Comparison of ENCODE assay signal across 10 cellular contexts in the genomic region with DNA sequence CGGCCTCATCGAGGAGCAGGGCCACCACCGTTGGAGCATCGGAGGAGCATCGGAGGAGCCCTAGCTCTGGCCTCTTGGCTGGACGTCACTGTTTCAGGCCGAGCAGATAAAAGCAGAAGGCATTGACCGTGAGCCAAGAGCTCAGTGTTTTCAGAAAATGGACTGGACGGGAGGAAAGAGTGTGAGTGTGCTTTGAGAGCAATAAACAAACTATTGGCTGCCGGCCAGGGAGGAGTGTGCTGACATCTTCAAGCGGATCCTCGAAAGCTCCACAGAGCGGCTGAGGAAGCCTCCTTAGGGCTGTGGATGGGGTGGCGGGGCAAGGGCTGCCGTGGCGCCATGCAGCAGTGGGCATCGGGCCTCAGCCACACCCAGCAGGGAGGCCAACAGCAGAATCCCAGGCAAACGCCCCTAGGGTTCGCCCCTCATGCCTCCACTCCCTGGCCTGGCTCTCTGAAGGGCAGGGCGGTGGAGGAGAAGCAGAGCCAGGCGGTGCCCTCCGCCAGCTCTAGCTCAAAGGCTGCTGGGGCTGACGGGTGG. TPM values are rescaled to one million over a fixed set of nuclear protein-coding genes. Genes with fewer than 3 reads are reported as not detected.
A peak's percentile ranks its signal among the peaks of the same experiment; 100 is the strongest.
DNase-seq lines count a peak whose midpoint lies in the region; ATAC-seq and TF ChIP-seq lines count a peak whose summit lies in the region.
"Had no signal": no experiment of that assay in that cellular context is flagged by ENCODE, and none has a peak within 500 bp of the region (broad histone marks: within the 10 kb centered on the region; RNA-seq: fewer than 3 reads in every experiment).

No MANE protein-coding gene starts in this region.

- ATAC-seq in omental fat pad (ENCODE audit: low FRiP score) (no peak), HG02981 (IDR thresholded peaks at IDR 0.05; ENCODE audit: unreplicated experiment) (no peak)
- no peak for ATAC-seq in activated CD4-positive, CD25-positive, alpha-beta regulatory T cell treated with anti-CD3 and anti-CD28 coated beads, Interleukin-2, amount 50 U/mL, for 24 hours
- ATAC-seq: effector memory CD8-positive, alpha-beta T cell had no signal

- DNase-seq in EL (peak; percentile 57), NCI-H69 (lab: John Stamatoyannopoulos, UW) (peak; percentile 30), dermis blood vessel endothelial cell (peak; percentile 5), omental fat pad (ENCODE audit: low spot score) (peak; percentile 35), H4 (ENCODE audit: low spot score) (no peak)
- no peak for DNase-seq in activated naive CD4-positive, alpha-beta T cell treated with anti-CD3 and anti-CD28 coated beads, Interleukin-2, amount 50 U/mL, for 16 hours
- DNase-seq: effector memory CD8-positive, alpha-beta T cell; GDM1 had no signal

- TF ChIP-seq CTCF in omental fat pad (IDR thresholded peaks at IDR 0.05), result no peak

RNA-seq across cellular contexts. Expression of a gene that starts 41.8 kb away (rescaled TPM):
- 1.7 and 2.0 TPM in 2 replicates for total RNA-seq in dermis blood vessel endothelial cell
- 10 to 100 TPM; 25.2 to 70.9 (median 34.2) TPM for total RNA-seq in omental fat pad
- 0.14 and 0.45 TPM in 2 replicates for total RNA-seq in H4 (2014; rRNA removed; shearing (Covaris generic))

Comparison
In these comparisons a context has a peak if more than half of its experiments do, and no peak if none do; other contexts are left out.
1. DNase-seq: peak in EL (single experiment), NCI-H69 (single experiment), dermis blood vessel endothelial cell (single experiment) and omental fat pad (single experiment); none in H4 (single experiment) and activated naive CD4-positive, alpha-beta T cell treated with anti-CD3 and anti-CD28 coated beads, Interleukin-2, amount 50 U/mL, for 16 hours (single experiment).